ENCODE assay signal across 1 cellular context in the genomic region with DNA sequence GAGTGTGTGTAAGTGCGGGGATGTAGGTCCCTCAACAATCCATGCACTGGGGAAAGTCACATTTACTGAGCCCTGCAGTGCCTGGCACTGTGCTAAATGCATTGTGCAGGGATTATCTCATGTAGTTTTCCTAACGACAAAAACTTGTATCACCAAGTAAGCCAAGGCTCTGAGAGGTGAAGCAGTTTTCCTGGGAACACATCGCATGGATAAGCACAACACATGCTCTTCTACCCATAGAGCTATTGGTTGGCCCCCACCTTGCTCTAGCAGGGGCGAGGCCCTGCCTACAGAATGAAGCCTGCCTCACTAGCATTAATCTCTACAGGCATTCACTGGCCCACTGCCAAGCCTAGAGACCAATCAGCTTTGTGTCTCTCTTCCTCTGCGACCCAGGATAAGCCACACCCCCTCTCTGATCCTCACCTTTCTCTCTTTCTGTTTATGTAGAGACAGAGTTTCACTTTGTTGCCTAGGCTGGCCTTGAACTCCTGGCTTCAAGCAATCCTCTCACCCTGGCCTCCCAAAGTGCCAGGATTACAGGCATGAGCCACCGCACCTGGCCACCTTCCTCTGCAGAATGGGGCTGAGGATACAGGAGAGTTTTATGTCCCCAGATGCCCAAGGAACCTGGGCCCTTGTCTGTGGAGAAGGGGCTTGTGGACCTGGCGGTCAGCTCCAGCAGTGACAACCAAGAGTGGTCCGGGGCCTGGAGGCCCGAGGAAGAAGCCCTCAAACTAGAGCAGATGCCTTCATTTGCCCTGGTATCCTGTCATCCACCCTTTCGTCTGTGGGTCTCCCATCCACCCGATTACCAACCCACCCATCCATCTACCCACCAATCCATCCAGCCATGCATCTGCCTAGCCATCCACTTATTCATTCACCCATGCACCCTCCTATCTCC.
TF ChIP-seq lines count a peak whose summit lies in the region.

No MANE protein-coding gene starts in this region.

TF ChIP-seq in HepG2, 621 proteins besides CTCF, POLR2A, EP300 and RAD21 (continued from another document and continues in another):
- TF ChIP-seq, protein P1, sequence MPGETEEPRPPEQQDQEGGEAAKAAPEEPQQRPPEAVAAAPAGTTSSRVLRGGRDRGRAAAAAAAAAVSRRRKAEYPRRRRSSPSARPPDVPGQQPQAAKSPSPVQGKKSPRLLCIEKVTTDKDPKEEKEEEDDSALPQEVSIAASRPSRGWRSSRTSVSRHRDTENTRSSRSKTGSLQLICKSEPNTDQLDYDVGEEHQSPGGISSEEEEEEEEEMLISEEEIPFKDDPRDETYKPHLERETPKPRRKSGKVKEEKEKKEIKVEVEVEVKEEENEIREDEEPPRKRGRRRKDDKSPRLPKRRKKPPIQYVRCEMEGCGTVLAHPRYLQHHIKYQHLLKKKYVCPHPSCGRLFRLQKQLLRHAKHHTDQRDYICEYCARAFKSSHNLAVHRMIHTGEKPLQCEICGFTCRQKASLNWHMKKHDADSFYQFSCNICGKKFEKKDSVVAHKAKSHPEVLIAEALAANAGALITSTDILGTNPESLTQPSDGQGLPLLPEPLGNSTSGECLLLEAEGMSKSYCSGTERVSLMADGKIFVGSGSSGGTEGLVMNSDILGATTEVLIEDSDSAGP (CRISPR knock-in tag; IDR thresholded peaks at IDR 0.05; ENCODE audit: borderline replicate concordance), result peak; percentile 59
- TF ChIP-seq ATM (IDR thresholded peaks at IDR 0.05; ENCODE audit: borderline replicate concordance) (no peak), AFF4 (CRISPR knock-in tag; IDR thresholded peaks at IDR 0.05) (no peak; the same call in 1 of the 2 replicates), ZNF816 (CRISPR knock-in tag; IDR thresholded peaks at IDR 0.05; ENCODE audit: borderline replicate concordance) (no peak), ZMYM4 (CRISPR knock-in tag; IDR thresholded peaks at IDR 0.05) (peak; percentile 83), ZNF501 (CRISPR knock-in tag; IDR thresholded peaks at IDR 0.05) (no peak), RAD51 (IDR thresholded peaks at IDR 0.05; ENCODE audit: borderline replicate concordance) (no peak), RCOR2 (CRISPR knock-in tag; IDR thresholded peaks at IDR 0.05) (peak; percentile 95), ZXDC (CRISPR knock-in tag; IDR thresholded peaks at IDR 0.05) (no peak), BHLHE40 (IDR thresholded peaks at IDR 0.05; ENCODE audit: low read length) (peak; percentile 6; the same call in 1 of the 2 replicates), CSRNP2 (CRISPR knock-in tag; conservative IDR thresholded peaks at IDR 0.05; ENCODE audit: low read depth) (no peak), ZKSCAN1 (IDR thresholded peaks at IDR 0.05; ENCODE audit: low read length) (no peak), MAFK (conservative IDR thresholded peaks at IDR 0.05 in 1 of 2, IDR thresholded peaks at IDR 0.05 in 1 of 2; ENCODE audit: low read length in 2 of 2) (no peak; a peak in 1 of 4 replicates), TBP (CRISPR knock-in tag; IDR thresholded peaks at IDR 0.05) (0 out of 2 replicates have a peak, but pooled peaks have one; percentile 33), ERF (CRISPR knock-in tag; IDR thresholded peaks at IDR 0.05) (no peak; the same call in none of the 2 replicates), GZF1 (CRISPR knock-in tag; IDR thresholded peaks at IDR 0.05) (no peak; the same call in 1 of the 2 replicates)
- TF ChIP-seq, protein P2, sequence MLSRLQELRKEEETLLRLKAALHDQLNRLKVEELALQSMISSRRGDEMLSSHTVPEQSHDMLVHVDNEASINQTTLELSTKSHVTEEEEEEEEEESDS (CRISPR knock-in tag; IDR thresholded peaks at IDR 0.05; ENCODE audit: borderline replicate concordance), result no peak
- TF ChIP-seq, protein P3, sequence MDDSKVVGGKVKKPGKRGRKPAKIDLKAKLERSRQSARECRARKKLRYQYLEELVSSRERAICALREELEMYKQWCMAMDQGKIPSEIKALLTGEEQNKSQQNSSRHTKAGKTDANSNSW (CRISPR knock-in tag; IDR thresholded peaks at IDR 0.05; ENCODE audit: borderline replicate concordance), result no peak
- TF ChIP-seq, protein P4, sequence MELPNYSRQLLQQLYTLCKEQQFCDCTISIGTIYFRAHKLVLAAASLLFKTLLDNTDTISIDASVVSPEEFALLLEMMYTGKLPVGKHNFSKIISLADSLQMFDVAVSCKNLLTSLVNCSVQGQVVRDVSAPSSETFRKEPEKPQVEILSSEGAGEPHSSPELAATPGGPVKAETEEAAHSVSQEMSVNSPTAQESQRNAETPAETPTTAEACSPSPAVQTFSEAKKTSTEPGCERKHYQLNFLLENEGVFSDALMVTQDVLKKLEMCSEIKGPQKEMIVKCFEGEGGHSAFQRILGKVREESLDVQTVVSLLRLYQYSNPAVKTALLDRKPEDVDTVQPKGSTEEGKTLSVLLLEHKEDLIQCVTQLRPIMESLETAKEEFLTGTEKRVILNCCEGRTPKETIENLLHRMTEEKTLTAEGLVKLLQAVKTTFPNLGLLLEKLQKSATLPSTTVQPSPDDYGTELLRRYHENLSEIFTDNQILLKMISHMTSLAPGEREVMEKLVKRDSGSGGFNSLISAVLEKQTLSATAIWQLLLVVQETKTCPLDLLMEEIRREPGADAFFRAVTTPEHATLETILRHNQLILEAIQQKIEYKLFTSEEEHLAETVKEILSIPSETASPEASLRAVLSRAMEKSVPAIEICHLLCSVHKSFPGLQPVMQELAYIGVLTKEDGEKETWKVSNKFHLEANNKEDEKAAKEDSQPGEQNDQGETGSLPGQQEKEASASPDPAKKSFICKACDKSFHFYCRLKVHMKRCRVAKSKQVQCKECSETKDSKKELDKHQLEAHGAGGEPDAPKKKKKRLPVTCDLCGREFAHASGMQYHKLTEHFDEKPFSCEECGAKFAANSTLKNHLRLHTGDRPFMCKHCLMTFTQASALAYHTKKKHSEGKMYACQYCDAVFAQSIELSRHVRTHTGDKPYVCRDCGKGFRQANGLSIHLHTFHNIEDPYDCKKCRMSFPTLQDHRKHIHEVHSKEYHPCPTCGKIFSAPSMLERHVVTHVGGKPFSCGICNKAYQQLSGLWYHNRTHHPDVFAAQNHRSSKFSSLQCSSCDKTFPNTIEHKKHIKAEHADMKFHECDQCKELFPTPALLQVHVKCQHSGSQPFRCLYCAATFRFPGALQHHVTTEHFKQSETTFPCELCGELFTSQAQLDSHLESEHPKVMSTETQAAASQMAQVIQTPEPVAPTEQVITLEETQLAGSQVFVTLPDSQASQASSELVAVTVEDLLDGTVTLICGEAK (IDR thresholded peaks at IDR 0.05), result no peak
- TF ChIP-seq, protein P4 (CRISPR knock-in tag; IDR thresholded peaks at IDR 0.05), result no peak
- TF ChIP-seq, protein P5, sequence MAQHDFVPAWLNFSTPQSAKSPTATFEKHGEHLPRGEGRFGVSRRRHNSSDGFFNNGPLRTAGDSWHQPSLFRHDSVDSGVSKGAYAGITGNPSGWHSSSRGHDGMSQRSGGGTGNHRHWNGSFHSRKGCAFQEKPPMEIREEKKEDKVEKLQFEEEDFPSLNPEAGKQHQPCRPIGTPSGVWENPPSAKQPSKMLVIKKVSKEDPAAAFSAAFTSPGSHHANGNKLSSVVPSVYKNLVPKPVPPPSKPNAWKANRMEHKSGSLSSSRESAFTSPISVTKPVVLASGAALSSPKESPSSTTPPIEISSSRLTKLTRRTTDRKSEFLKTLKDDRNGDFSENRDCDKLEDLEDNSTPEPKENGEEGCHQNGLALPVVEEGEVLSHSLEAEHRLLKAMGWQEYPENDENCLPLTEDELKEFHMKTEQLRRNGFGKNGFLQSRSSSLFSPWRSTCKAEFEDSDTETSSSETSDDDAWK (CRISPR knock-in tag; IDR thresholded peaks at IDR 0.05), result no peak
